8 cellular contexts compared by ENCODE assay signal in genomic region chr12:55715833-55716581, GRCh38. TPM values are rescaled to one million over a fixed set of nuclear protein-coding genes. Genes with fewer than 3 reads are reported as not detected.
DNase-seq lines count a peak whose midpoint lies in the region; ATAC-seq and TF ChIP-seq lines count a peak whose summit lies in the region.

Gene BLOC1S1 (plus strand): TSS chr12:55716046. CDS start chr12:55716052, 6 bp downstream.

- peak within 1 kb of the TSS; percentile 78 for H3K9ac ChIP-seq in PC-3 (ENCODE audit: low read length)

- no peaks in the 10 kb centered on the region for H3K9me3 ChIP-seq in PC-3 (ENCODE audit: low read length)

- no peaks in the 10 kb centered on the region for H4K20me1 ChIP-seq in PC-3 (ENCODE audit: low read length)

- H2AFZ ChIP-seq in PC-3 (ENCODE audit: low read length): peak within 1 kb of the TSS; percentile 96

- no peaks in the 10 kb centered on the region for H3K79me2 ChIP-seq in PC-3 (ENCODE audit: low read length)

- H3K27me3 ChIP-seq in PC-3 (ENCODE audit: low read length): no peaks in the 10 kb centered on the region

- H3F3A ChIP-seq in PC-3 (ENCODE audit: low read length, unreplicated experiment): no peaks in the 10 kb centered on the region

- intact Hi-C loops in PC-3 (cut with micrococcal nuclease): no loop called here

- DNase-seq in DMS153 treated with DMSO at 0.1 percent for 48 hours (lab: John Stamatoyannopoulos, UW; ENCODE audit: unreplicated experiment) (peak; percentile 87), PC-3 (peak; percentile 95), activated T-cell treated with anti-CD3 and anti-CD28 coated beads for 48 hours (ENCODE audit: low read depth) (peak; percentile 94), epithelial cell of prostate (ENCODE audit: low read depth, low spot score) (no peak), mucosa of gallbladder (ENCODE audit: low spot score) (peak; percentile 94)
- peak; percentile 95 for DNase-seq in Jurkat, Clone E6-1 (ENCODE audit: low read depth, low spot score)
- peak; percentile 78 to 81 for DNase-seq in stimulated activated CD8-positive, alpha-beta memory T cell treated with anti-CD3 and anti-CD28 coated beads, Interleukin-4, amount 100 ng/mL, for 4 hours (ENCODE audit: low read depth in 2 of 2, low spot score in 1 of 2)

- no peaks in the 10 kb centered on the region for H3K36me3 ChIP-seq in PC-3 (ENCODE audit: low read depth, low read length)

- no peak for TF ChIP-seq CTCF in PC-3 (conservative IDR thresholded peaks at IDR 0.05; ENCODE audit: low read depth, low read length)

- H3K4me1 ChIP-seq in PC-3 (ENCODE audit: insufficient read depth, low read length): peaks cover 62% of the 10 kb centered on the region

- H3K4me2 ChIP-seq in PC-3 (ENCODE audit: low read length): peak within 1 kb of the TSS; percentile 89

- CTCF ChIA-PET in PC-3 (lab: Charles Lee): interaction anchor here (1.0 kb wide), 1 partner anchor 35 kb away, joined by 4 read pairs; a partner anchor contains a TSS

- POLR2A ChIA-PET in PC-3 (lab: Charles Lee; ENCODE audit: unreplicated experiment): no interaction called here

- no peaks in the 10 kb centered on the region for H3K9me2 ChIP-seq in PC-3 (replicated peaks; ENCODE audit: low read length)

- ATAC-seq in GM21619 (IDR thresholded peaks at IDR 0.05; ENCODE audit: unreplicated experiment): peak; percentile 91
- ATAC-seq in PC-3: peak; percentile 55

- H3K27ac ChIP-seq in PC-3 (ENCODE audit: low read length): peak within 1 kb of the TSS; percentile 86
- H3K27ac ChIP-seq in epithelial cell of prostate: peak within 1 kb of the TSS; percentile 91

- BruUV-seq in PC-3 (replicated peaks; lab: Mats Ljungman, UMichigan): TSS peak; percentile 42

- peak within 1 kb of the TSS; percentile 94 for H3K4me3 ChIP-seq in Jurkat, Clone E6-1 (ENCODE audit: low read length)
- peak within 1 kb of the TSS; percentile 72 for H3K4me3 ChIP-seq in PC-3 (ENCODE audit: low read length)

RNA-seq across cellular contexts. Expression of gene BLOC1S1, which starts in this region (rescaled TPM):
- polyA plus RNA-seq in Jurkat, Clone E6-1 (2012; ENCODE audit: insufficient read depth, insufficient read length): 218 TPM
- total RNA-seq in PC-3 (2014; rRNA removed) (63.5 and 90.8 TPM in 2 replicates), mucosa of gallbladder (158 TPM)
